Comparison of ENCODE assay signal across 15 cellular contexts in the genomic region with DNA sequence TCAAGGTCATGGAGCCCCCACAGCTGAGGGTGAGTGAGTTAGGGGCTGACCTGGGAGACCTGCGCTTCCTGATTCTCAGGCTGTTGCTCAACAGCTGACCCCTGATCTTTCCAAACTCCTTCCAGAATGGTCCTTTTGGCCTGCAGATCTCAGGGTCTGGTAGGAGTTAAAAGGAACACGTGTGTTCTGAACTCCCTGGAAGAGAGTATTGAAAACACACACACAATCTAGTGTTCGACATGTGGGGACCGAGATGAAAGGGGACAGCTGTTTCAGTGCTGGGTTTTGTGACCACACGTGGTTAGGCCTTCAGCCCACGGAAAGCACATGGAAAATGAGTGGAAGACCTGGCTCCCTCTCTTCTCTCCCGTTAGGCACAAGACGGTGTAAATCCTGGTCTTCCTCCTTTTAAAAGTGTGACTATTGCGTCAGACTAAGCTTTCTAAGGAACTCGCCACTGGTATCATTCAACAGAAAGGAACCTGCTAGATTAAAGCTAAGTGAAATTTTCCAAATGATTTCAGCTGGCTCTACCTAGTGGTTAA. TPM values are rescaled to one million over a fixed set of nuclear protein-coding genes. Genes with fewer than 3 reads are reported as not detected.
A peak's percentile ranks its signal among the peaks of the same experiment; 100 is the strongest.
DNase-seq lines count a peak whose midpoint lies in the region; ATAC-seq and TF ChIP-seq lines count a peak whose summit lies in the region.
"Had no signal": no experiment of that assay in that cellular context is flagged by ENCODE, and none has a peak within 500 bp of the region (broad histone marks: within the 10 kb centered on the region; RNA-seq: fewer than 3 reads in every experiment).

No MANE protein-coding gene starts in this region.

- peak overlapping the region; percentile 9 for H3K4me3 Mint-ChIP-seq in activated naive CD8-positive, alpha-beta T cell treated with anti-CD3 and anti-CD28 coated beads, Interleukin-2, amount 50 U/mL, for 24 hours
- no peak overlapping the region for H3K4me3 Mint-ChIP-seq in nephron progenitor cell

- CTCF ChIA-PET in OCI-LY7 (lab: Charles Lee; ENCODE audit: unreplicated experiment), result interaction anchor here (1.1 kb wide), 1 partner anchor 22 kb away, joined by 3 read pairs; no protein-coding TSS in a partner anchor

- H3K9me3 ChIP-seq in BLaER1 treated with 17β-estradiol and CSF1 and Interleukin-3, amounts not matched to agents 10 nM and 100 nM (replicated peaks in 1 of 11), result no peaks in the 10 kb centered on the region
- no peaks in the 10 kb centered on the region for H3K9me3 ChIP-seq in DND-41 (ENCODE audit: insufficient read depth, low read length, severe bottlenecking)
- H3K9me3 ChIP-seq in OCI-LY7 (ENCODE audit: low read length), result no peaks in the 10 kb centered on the region
- H3K9me3 ChIP-seq: stomach had no signal

- DNase-seq in DND-41, result peak; percentile 29
- DNase-seq in activated naive CD8-positive, alpha-beta T cell treated with anti-CD3 and anti-CD28 coated beads, Interleukin-2, amount 50 U/mL, for 24 hours, result no peak
- DNase-seq in nephron progenitor cell, result no peak
- no peak for DNase-seq in mucosa of gallbladder (ENCODE audit: low spot score)
- no peak for DNase-seq in OCI-LY7 (ENCODE audit: low spot score)
- DNase-seq in stimulated activated CD4-positive, alpha-beta T cell treated with anti-CD3 and anti-CD28 coated beads, Interleukin-12 subunit alpha, Interleukin-12 subunit beta, amount 100 ng/mL, for 4 hours, result no peak
- DNase-seq: H7, NCI-H1105, stomach, SW 1271 had no signal

- no peak overlapping the region for H3K4me3 ChIP-seq in BLaER1 treated with 17β-estradiol and CSF1 and Interleukin-3, amounts not matched to agents 10 nM and 100 nM
- no peak overlapping the region for H3K4me3 ChIP-seq in DND-41 (ENCODE audit: low read depth in 1 of 2, low read length in 2 of 2)
- H3K4me3 ChIP-seq in OCI-LY7 (ENCODE audit: low read depth, low read length, poor library complexity, severe bottlenecking), result no peak overlapping the region
- H3K4me3 ChIP-seq: stomach had no signal

- H4K20me1 ChIP-seq in BLaER1 treated with 17β-estradiol and CSF1 and Interleukin-3, amounts not matched to agents 10 nM and 100 nM, result peaks cover 0 to 87% (median 44%) of the 10 kb centered on the region in 11 experiments; a peak in 14 of 22 replicates
- H4K20me1 ChIP-seq in DND-41 (ENCODE audit: insufficient read depth, low read length) (peaks cover 66% of the 10 kb centered on the region), OCI-LY7 (ENCODE audit: insufficient read depth, low read length) (peaks cover 14% of the 10 kb centered on the region; the same call in 1 of the 2 replicates)

- H3K4me1 ChIP-seq in BLaER1 treated with 17β-estradiol and CSF1 and Interleukin-3, amounts not matched to agents 10 nM and 100 nM, result peaks cover 41 to 81% (median 74%) of the 10 kb centered on the region in 10 experiments
- H3K4me1 ChIP-seq in DND-41 (ENCODE audit: insufficient read depth, low read length) (peaks cover 18% of the 10 kb centered on the region), OCI-LY7 (ENCODE audit: insufficient read depth, low read length, poor library complexity, severe bottlenecking) (no peaks in the 10 kb centered on the region)
- H3K4me1 ChIP-seq: parathyroid adenoma had no signal

- H2AFZ ChIP-seq in DND-41 (ENCODE audit: low read depth, low read length) (no peak overlapping the region), OCI-LY7 (ENCODE audit: low read length) (no peak overlapping the region)
- H2AFZ ChIP-seq: parathyroid adenoma had no signal

- H3K27ac Mint-ChIP-seq in activated naive CD8-positive, alpha-beta T cell treated with anti-CD3 and anti-CD28 coated beads, Interleukin-2, amount 50 U/mL, for 24 hours, result peak overlapping the region; percentile 87
- peak overlapping the region; percentile 71 for H3K27ac Mint-ChIP-seq in nephron progenitor cell

- POLR2A ChIA-PET in OCI-LY7 (lab: Charles Lee), result interaction anchor here (0.9 kb wide), 1 partner anchor 45 kb away, joined by 3 read pairs; no protein-coding TSS in a partner anchor

- BruUV-seq in OCI-LY7 (replicated peaks; lab: Mats Ljungman, UMichigan), result no TSS peak

- H3K36me3 Mint-ChIP-seq in activated naive CD8-positive, alpha-beta T cell treated with anti-CD3 and anti-CD28 coated beads, Interleukin-2, amount 50 U/mL, for 24 hours (ENCODE audit: low read depth), result peaks cover 5% of the 10 kb centered on the region
- no peaks in the 10 kb centered on the region for H3K36me3 Mint-ChIP-seq in nephron progenitor cell (ENCODE audit: low read depth)

- no peaks in the 10 kb centered on the region for H3K27me3 ChIP-seq in BLaER1 treated with 17β-estradiol and CSF1 and Interleukin-3, amounts not matched to agents 10 nM and 100 nM
- no peaks in the 10 kb centered on the region for H3K27me3 ChIP-seq in DND-41 (ENCODE audit: insufficient read depth, low read length, poor library complexity)
- H3K27me3 ChIP-seq: stomach had no signal

- peaks cover 0 to 96% (median 47%) of the 10 kb centered on the region in 11 experiments; a peak in 17 of 22 replicates for H3K36me3 ChIP-seq in BLaER1 treated with 17β-estradiol and CSF1 and Interleukin-3, amounts not matched to agents 10 nM and 100 nM
- H3K36me3 ChIP-seq in DND-41 (ENCODE audit: insufficient read depth, low read length) (peaks cover 59% of the 10 kb centered on the region), OCI-LY7 (ENCODE audit: insufficient read depth, low read length) (peaks cover 11% of the 10 kb centered on the region)
- H3K36me3 ChIP-seq: stomach had no signal

- H3K9ac ChIP-seq in BLaER1 treated with 17β-estradiol and CSF1 and Interleukin-3, amounts not matched to agents 10 nM and 100 nM, result 0 out of 22 replicates have a peak overlapping the region, but pooled peaks of 2 of the 11 experiments have one; percentile 15 to 22
- H3K9ac ChIP-seq in DND-41 (ENCODE audit: low read depth, low read length), result no peak overlapping the region
- H3K9ac ChIP-seq: parathyroid adenoma had no signal

- TF ChIP-seq CTCF in DND-41 (IDR thresholded peaks at IDR 0.05; ENCODE audit: borderline replicate concordance, extremely low read depth, low read length, poor library complexity, severe bottlenecking) (no peak), nephron progenitor cell (IDR thresholded peaks at IDR 0.05) (no peak), OCI-LY7 (conservative IDR thresholded peaks at IDR 0.05; ENCODE audit: low read length) (no peak)

- H3K27ac ChIP-seq in BLaER1 treated with 17β-estradiol and CSF1 and Interleukin-3, amounts not matched to agents 10 nM and 100 nM, result peak overlapping the region in 9 of 11 experiments; percentile 9 to 62 (median 47); a peak in 16 of 22 replicates
- H3K27ac ChIP-seq in DND-41 (ENCODE audit: low read length) (peak overlapping the region; percentile 44), OCI-LY7 (ENCODE audit: low read depth, low read length, poor library complexity, severe bottlenecking) (no peak overlapping the region)
- H3K27ac ChIP-seq: C4-2B, epithelial cell of prostate, parathyroid adenoma had no signal

- H3K79me2 ChIP-seq in DND-41 (ENCODE audit: insufficient read depth, low read length) (peaks cover 98% of the 10 kb centered on the region), OCI-LY7 (ENCODE audit: insufficient read depth, low read depth, low read length) (peaks cover 33% of the 10 kb centered on the region; the same call in 1 of the 2 replicates)
- H3K79me2 ChIP-seq: parathyroid adenoma had no signal

- no peaks in the 10 kb centered on the region for H3K27me3 Mint-ChIP-seq in activated naive CD8-positive, alpha-beta T cell treated with anti-CD3 and anti-CD28 coated beads, Interleukin-2, amount 50 U/mL, for 24 hours
- peaks cover 4% of the 10 kb centered on the region for H3K27me3 Mint-ChIP-seq in nephron progenitor cell (ENCODE audit: low read depth, poor library complexity)

- ATAC-seq in DND-41 (ENCODE audit: insufficient read depth, low read depth) (peak; percentile 56), HG02870 (IDR thresholded peaks at IDR 0.05; ENCODE audit: unreplicated experiment) (no peak)
- ATAC-seq in activated naive CD8-positive, alpha-beta T cell treated with anti-CD3 and anti-CD28 coated beads, Interleukin-2, amount 50 U/mL, for 24 hours, result no peak

- H3K4me1 Mint-ChIP-seq in activated naive CD8-positive, alpha-beta T cell treated with anti-CD3 and anti-CD28 coated beads, Interleukin-2, amount 50 U/mL, for 24 hours, result peaks cover 89% of the 10 kb centered on the region
- H3K4me1 Mint-ChIP-seq in nephron progenitor cell, result peaks cover 9% of the 10 kb centered on the region

- intact Hi-C loops in OCI-LY7 (cut with micrococcal nuclease; ENCODE audit: unreplicated experiment), result no loop called here

- no peaks in the 10 kb centered on the region for H3K9me2 ChIP-seq in OCI-LY7 (ENCODE audit: insufficient read depth, low read length)

- H3K9me3 Mint-ChIP-seq in activated naive CD8-positive, alpha-beta T cell treated with anti-CD3 and anti-CD28 coated beads, Interleukin-2, amount 50 U/mL, for 24 hours, result no peaks in the 10 kb centered on the region
- no peaks in the 10 kb centered on the region for H3K9me3 Mint-ChIP-seq in nephron progenitor cell

- peak overlapping the region; percentile 18 to 64 (median 29) for H3K4me2 ChIP-seq in BLaER1 treated with 17β-estradiol and CSF1 and Interleukin-3, amounts not matched to agents 10 nM and 100 nM
- H3K4me2 ChIP-seq in DND-41 (ENCODE audit: insufficient read depth, low read length), result no peak overlapping the region
- H3K4me2 ChIP-seq in OCI-LY7 (ENCODE audit: low read length), result no peak overlapping the region

RNA-seq across cellular contexts. Expression of gene RUNX1, which starts 49.6 kb away (rescaled TPM):
- 35.1 TPM for total RNA-seq in mucosa of gallbladder
- total RNA-seq in OCI-LY7 (2014; rRNA removed; shearing (Covaris generic)), result 22.3 and 30.5 TPM in 2 replicates
- total RNA-seq in OCI-LY7 (2022), result 40.8 and 44.6 TPM in 2 replicates

Comparison
In these comparisons a context has a peak if more than half of its experiments do, and no peak if none do; other contexts are left out.
1. H3K4me2 ChIP-seq: peak in BLaER1 treated with 17β-estradiol and CSF1 and Interleukin-3, amounts not matched to agents 10 nM and 100 nM (11 of 11); none in DND-41 (single experiment) and OCI-LY7 (single experiment).